Comparison of ENCODE assay signal across 8 cellular contexts in genomic region chr7:7321681-7322080, GRCh38.
A peak's percentile ranks its signal among the peaks of the same experiment; 100 is the strongest.
DNase-seq lines count a peak whose midpoint lies in the region; ATAC-seq, FAIRE-seq and TF ChIP-seq lines count a peak whose summit lies in the region.

No MANE protein-coding gene starts in this region.

- no peaks in the 10 kb centered on the region for H3K9me3 Mint-ChIP-seq in effector memory CD8-positive, alpha-beta T cell

- peak overlapping the region; percentile 54 for H3K4me2 ChIP-seq in keratinocyte (ENCODE audit: control insufficient read depth, extremely low read depth, insufficient read depth, low read depth, low read length)

- ATAC-seq in GM21737 (IDR thresholded peaks at IDR 0.05; ENCODE audit: unreplicated experiment), result peak; percentile 86
- no peak for ATAC-seq in effector memory CD8-positive, alpha-beta T cell (replicated peaks)
- ATAC-seq in Right ventricle myocardium superior (ENCODE audit: poor library complexity), result no peak

- dilution Hi-C loops in keratinocyte (cut with MboI; ENCODE audit: extremely low pct_ligation_motif_present, low sequenced_read_pairs), result no loop called here

- DNase-seq in GM12864 (ENCODE audit: low read depth), result peak; percentile 57
- DNase-seq in M059J (ENCODE audit: low read depth), result peak; percentile 39
- no peak for DNase-seq in keratinocyte (ENCODE audit: low read depth, low spot score)
- no peak for DNase-seq in LoVo (ENCODE audit: low spot score)
- DNase-seq in effector memory CD8-positive, alpha-beta T cell, result no peak
- no peak for DNase-seq in Right ventricle myocardium superior
- no peak for DNase-seq in activated naive CD4-positive, alpha-beta T cell (lab: John Stamatoyannopoulos, UW)

- no peaks in the 10 kb centered on the region for H3K36me3 ChIP-seq in keratinocyte (ENCODE audit: control insufficient read depth in 2 of 2, extremely low read depth in 1 of 2, insufficient read depth in 2 of 2, low read length in 2 of 2)

- H3K4me3 Mint-ChIP-seq in effector memory CD8-positive, alpha-beta T cell, result no peak overlapping the region

- H3K27ac ChIP-seq in keratinocyte (ENCODE audit: control insufficient read depth, insufficient read depth, low read length), result no peak overlapping the region

- H3K27me3 Mint-ChIP-seq in effector memory CD8-positive, alpha-beta T cell, result peaks cover 23 to 29% of the 10 kb centered on the region in 2 donors

- H3K79me2 ChIP-seq in keratinocyte (ENCODE audit: control insufficient read depth, insufficient read depth, low read length), result no peaks in the 10 kb centered on the region

- H3K4me1 ChIP-seq in keratinocyte (ENCODE audit: control insufficient read depth, extremely low read depth, insufficient read depth, low read length), result peaks cover 7% of the 10 kb centered on the region

- intact Hi-C loops in Right ventricle myocardium superior (cut with DNase I), result no loop called here

- TF ChIP-seq CTCF in GM12864 (IDR thresholded peaks at IDR 0.05; ENCODE audit: low read depth, low read length, missing control alignments), result no peak
- no peak for TF ChIP-seq CTCF in keratinocyte (optimal IDR thresholded peaks at IDR 0.05 in 1 of 3, IDR thresholded peaks at IDR 0.05 in 1 of 3, conservative IDR thresholded peaks at IDR 0.05 in 1 of 3; ENCODE audit: extremely low read depth in 1 of 3, insufficient read depth in 2 of 3, low read length in 3 of 3)

- H3K4me3 ChIP-seq in GM12864 (ENCODE audit: low read depth, low read length), result no peak overlapping the region
- no peak overlapping the region for H3K4me3 ChIP-seq in keratinocyte (ENCODE audit: control insufficient read depth in 2 of 3, extremely low read depth in 1 of 3, insufficient read depth in 2 of 3, low read depth in 1 of 3, low read length in 3 of 3)

- peak overlapping the region; percentile 20 for H2AFZ ChIP-seq in keratinocyte (ENCODE audit: control insufficient read depth, low read length)

- H3K9ac ChIP-seq in keratinocyte (ENCODE audit: control insufficient read depth, extremely low read depth, insufficient read depth, low read length), result no peak overlapping the region

- peak; percentile 59 for FAIRE-seq in keratinocyte (lab: Jason Lieb, UNC)

- no peaks in the 10 kb centered on the region for H3K27me3 ChIP-seq in keratinocyte (ENCODE audit: control insufficient read depth, extremely low read depth, insufficient read depth, low read length)

- no peaks in the 10 kb centered on the region for H3K9me1 ChIP-seq in keratinocyte (ENCODE audit: control insufficient read depth, extremely low read depth, insufficient read depth, low read length)

- peaks cover 5 to 6% of the 10 kb centered on the region in 2 donors for H3K4me1 Mint-ChIP-seq in effector memory CD8-positive, alpha-beta T cell (ENCODE audit: low read depth in 2 of 2)

- H3K9me3 ChIP-seq in keratinocyte (ENCODE audit: control insufficient read depth, low read depth, low read length), result no peaks in the 10 kb centered on the region

- H4K20me1 ChIP-seq in keratinocyte (ENCODE audit: control insufficient read depth, extremely low read depth, insufficient read depth, low read length), result no peaks in the 10 kb centered on the region

- H3K36me3 Mint-ChIP-seq in effector memory CD8-positive, alpha-beta T cell (ENCODE audit: insufficient read depth), result no peaks in the 10 kb centered on the region

- no peak overlapping the region for H3K27ac Mint-ChIP-seq in effector memory CD8-positive, alpha-beta T cell

Comparison
In these comparisons a context has a peak if more than half of its experiments do, and no peak if none do; other contexts are left out.
1. DNase-seq: peak in GM12864 (single experiment) and M059J (single experiment); none in keratinocyte (single experiment), LoVo (single experiment), effector memory CD8-positive, alpha-beta T cell (0 of 3), Right ventricle myocardium superior (single experiment) and activated naive CD4-positive, alpha-beta T cell (0 of 4).